Comparison of ENCODE assay signal across 8 cellular contexts in genomic region chr18:63969965-63970802, GRCh38. TPM values are rescaled to one million over a fixed set of nuclear protein-coding genes. Genes with fewer than 3 reads are reported as not detected.
A peak's percentile ranks its signal among the peaks of the same experiment; 100 is the strongest.
DNase-seq lines count a peak whose midpoint lies in the region; ATAC-seq and TF ChIP-seq lines count a peak whose summit lies in the region.

SERPINB8 (plus strand) TSS chr18:63970081; CDS start chr18:63978309, 8,228 bp downstream.

- peak within 1 kb of the TSS; percentile 90 for H3K27ac ChIP-seq in angular gyrus (ENCODE audit: low read depth, low read length)
- H3K27ac ChIP-seq in right atrium auricular region: peak within 1 kb of the TSS; percentile 94 to 98
- H3K27ac ChIP-seq in psoas muscle: peak within 1 kb of the TSS; percentile 91
- peak within 1 kb of the TSS; percentile 96 for H3K27ac ChIP-seq in urinary bladder (ENCODE audit: low read depth)

- H3K4me1 ChIP-seq in right atrium auricular region (peaks cover 0 to 7% of the 10 kb centered on the region in 2 donors), psoas muscle (peaks cover 7% of the 10 kb centered on the region), urinary bladder (ENCODE audit: insufficient read depth) (no peaks in the 10 kb centered on the region)

- TF ChIP-seq CTCF in GM10266 (IDR thresholded peaks at IDR 0.05; ENCODE audit: control insufficient read depth, insufficient read depth, low read depth, missing control alignments): no peak
- no peak for TF ChIP-seq CTCF in right atrium auricular region (IDR thresholded peaks at IDR 0.05)
- TF ChIP-seq CTCF in psoas muscle (IDR thresholded peaks at IDR 0.05): no peak

- ATAC-seq in HG02642 (IDR thresholded peaks at IDR 0.05; ENCODE audit: poor library complexity, unreplicated experiment) (peak; percentile 93), psoas muscle (peak; percentile 97 to 98 (median 98))

- H3K4me3 ChIP-seq in right atrium auricular region: peak within 1 kb of the TSS; percentile 79 to 86
- H3K4me3 ChIP-seq in psoas muscle: peak within 1 kb of the TSS; percentile 90
- peak within 1 kb of the TSS; percentile 66 for H3K4me3 ChIP-seq in urinary bladder (ENCODE audit: low read depth, low read length)

- WGBS in psoas muscle, 3 donors: 0 to 1% (median 0%) methylated on average over 45 to 62 of the region's 62 CpGs
- under 1% methylated on average over 62 of the region's 62 CpGs for WGBS in urinary bladder

- peak; percentile 78 for DNase-seq in GM10266 (ENCODE audit: extremely low spot score)
- peak; percentile 98 for DNase-seq in NCI-H128 (lab: John Stamatoyannopoulos, UW; ENCODE audit: unreplicated experiment)
- peak; percentile 66 to 90 (median 73) for DNase-seq in T-helper 1 cell
- peak; percentile 94 for DNase-seq in right atrium auricular region (ENCODE audit: low spot score)
- DNase-seq in psoas muscle: peak; percentile 91 to 95

- H3K27me3 ChIP-seq in right atrium auricular region (no peaks in the 10 kb centered on the region), psoas muscle (ENCODE audit: insufficient read depth in 3 of 3, low read length in 2 of 3) (no peaks in the 10 kb centered on the region)

- intact Hi-C loops in psoas muscle (cut with DNase I): no loop called here

- H3K36me3 ChIP-seq in right atrium auricular region (no peaks in the 10 kb centered on the region), psoas muscle (ENCODE audit: insufficient read depth in 1 of 2, low read depth in 1 of 2) (no peaks in the 10 kb centered on the region), urinary bladder (ENCODE audit: insufficient read depth) (no peaks in the 10 kb centered on the region)

- no peaks in the 10 kb centered on the region for H3K9me3 ChIP-seq in right atrium auricular region
- H3K9me3 ChIP-seq in psoas muscle: no peaks in the 10 kb centered on the region

RNA-seq across cellular contexts. Expression of gene SERPINB8, which starts in this region (rescaled TPM):
- total RNA-seq in right atrium auricular region: 1 to 10 TPM; 3.4 to 8.4 TPM
- total RNA-seq in psoas muscle: 1 to 10 TPM in 3 of 4 donors, under 1 TPM in 1; 0.84 to 6.2 (median 4.4) TPM
- 10 to 100 TPM in 1 of 3 donors, 1 to 10 TPM in 2; 1.8 to 31.3 (median 2.5) TPM for polyA plus RNA-seq in psoas muscle
- 3.5 TPM for total RNA-seq in urinary bladder
- polyA plus RNA-seq in urinary bladder: 6.4 TPM

Comparison
In these comparisons a context has a peak if more than half of its experiments do, and no peak if none do; other contexts are left out.
1. Peak in every context shown above with its lines: DNase-seq, ATAC-seq, H3K4me3 ChIP-seq and H3K27ac ChIP-seq.